In the genomic region with DNA sequence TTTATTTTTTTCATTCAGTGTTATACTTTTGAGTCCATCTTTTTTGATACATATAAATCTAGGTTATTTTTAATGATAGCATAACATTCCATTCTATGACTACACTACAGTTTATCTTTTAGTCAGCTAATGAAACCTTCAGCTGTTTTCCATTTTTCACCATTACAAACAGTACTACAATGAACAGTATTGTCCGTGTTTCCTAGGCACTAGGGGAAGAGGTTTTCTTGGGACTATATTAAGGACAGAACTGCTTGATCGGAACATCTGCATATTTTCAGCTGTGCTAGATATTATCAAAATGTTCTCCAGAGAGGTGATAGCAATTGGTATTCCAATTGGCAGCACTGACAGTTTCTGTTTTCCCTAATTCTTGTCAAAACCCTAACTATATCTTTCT, we compare ENCODE assay signal across 1 cellular context.
TF ChIP-seq lines count a peak whose summit lies in the region.

No MANE protein-coding gene starts in this region.

TF ChIP-seq in IMR-90, 13 proteins besides CTCF, POLR2A, EP300 and RAD21 (continued from another document):
- TF ChIP-seq, protein P1, sequence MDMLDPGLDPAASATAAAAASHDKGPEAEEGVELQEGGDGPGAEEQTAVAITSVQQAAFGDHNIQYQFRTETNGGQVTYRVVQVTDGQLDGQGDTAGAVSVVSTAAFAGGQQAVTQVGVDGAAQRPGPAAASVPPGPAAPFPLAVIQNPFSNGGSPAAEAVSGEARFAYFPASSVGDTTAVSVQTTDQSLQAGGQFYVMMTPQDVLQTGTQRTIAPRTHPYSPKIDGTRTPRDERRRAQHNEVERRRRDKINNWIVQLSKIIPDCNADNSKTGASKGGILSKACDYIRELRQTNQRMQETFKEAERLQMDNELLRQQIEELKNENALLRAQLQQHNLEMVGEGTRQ (IDR thresholded peaks at IDR 0.05; ENCODE audit: low read depth, low read length), result no peak
- TF ChIP-seq CEBPB (IDR thresholded peaks at IDR 0.05; ENCODE audit: low read depth, low read length), result no peak
- TF ChIP-seq BHLHE40 (IDR thresholded peaks at IDR 0.05; ENCODE audit: low read depth, low read length), result no peak
- no peak for TF ChIP-seq RFX5 (IDR thresholded peaks at IDR 0.05; ENCODE audit: low read depth, low read length)
- no peak for TF ChIP-seq CHD1 (IDR thresholded peaks at IDR 0.05; ENCODE audit: low read depth, low read length)
- TF ChIP-seq, protein P2, sequence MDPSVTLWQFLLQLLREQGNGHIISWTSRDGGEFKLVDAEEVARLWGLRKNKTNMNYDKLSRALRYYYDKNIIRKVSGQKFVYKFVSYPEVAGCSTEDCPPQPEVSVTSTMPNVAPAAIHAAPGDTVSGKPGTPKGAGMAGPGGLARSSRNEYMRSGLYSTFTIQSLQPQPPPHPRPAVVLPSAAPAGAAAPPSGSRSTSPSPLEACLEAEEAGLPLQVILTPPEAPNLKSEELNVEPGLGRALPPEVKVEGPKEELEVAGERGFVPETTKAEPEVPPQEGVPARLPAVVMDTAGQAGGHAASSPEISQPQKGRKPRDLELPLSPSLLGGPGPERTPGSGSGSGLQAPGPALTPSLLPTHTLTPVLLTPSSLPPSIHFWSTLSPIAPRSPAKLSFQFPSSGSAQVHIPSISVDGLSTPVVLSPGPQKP (IDR thresholded peaks at IDR 0.05; ENCODE audit: borderline replicate concordance, low read depth, low read length), result no peak
- no peak for TF ChIP-seq NFE2L2 (IDR thresholded peaks at IDR 0.05; ENCODE audit: low read depth, low read length)
- no peak for TF ChIP-seq MAFK (IDR thresholded peaks at IDR 0.05; ENCODE audit: low read depth, low read length)
- no peak for TF ChIP-seq SMC3 (IDR thresholded peaks at IDR 0.05; ENCODE audit: low read depth, low read length)
- TF ChIP-seq FOS (IDR thresholded peaks at IDR 0.05; ENCODE audit: low read depth, low read length), result no peak
- TF ChIP-seq MAZ (IDR thresholded peaks at IDR 0.05; ENCODE audit: borderline replicate concordance, low read depth, low read length), result no peak
